ENCODE assay signal across 28 cellular contexts in the genomic region with DNA sequence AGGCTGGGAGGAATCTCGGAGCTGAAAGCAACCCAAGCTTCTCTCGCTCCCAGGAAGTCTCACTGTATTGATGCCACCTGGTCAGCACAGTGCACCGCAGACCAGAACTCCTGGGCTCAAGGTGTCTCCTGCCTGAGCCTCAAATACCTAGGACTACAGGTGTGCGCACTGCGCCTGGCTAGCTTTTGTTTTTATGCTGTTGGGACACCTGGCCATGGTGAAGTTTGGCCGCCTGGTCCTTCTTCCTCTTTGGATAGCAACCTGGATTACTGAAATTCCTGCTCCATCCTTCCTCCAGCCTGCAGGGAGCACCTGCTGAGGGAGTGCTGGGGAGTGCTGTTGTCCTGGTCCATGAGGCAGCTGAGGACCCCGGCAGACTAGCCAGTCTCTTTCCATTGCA.
"Had no signal": no experiment of that assay in that cellular context is flagged by ENCODE, and none has a peak within 500 bp of the region (broad histone marks: within the 10 kb centered on the region; RNA-seq: fewer than 3 reads in every experiment).

No MANE protein-coding gene starts in this region.

- H3K27ac Mint-ChIP-seq: activated CD4-positive, alpha-beta memory T cell treated with anti-CD3 and anti-CD28 coated beads, Interleukin-2, amount 10 ng/mL, durations not matched to agents 7 days and 5 days; activated CD4-positive, alpha-beta T cell treated with anti-CD3 and anti-CD28 coated beads, Interleukin-2, amount 10 ng/mL, durations not matched to agents 7 days and 5 days; activated T-cell treated with anti-CD3 and anti-CD28 coated beads, Interleukin-2, amount 50 U/mL, for 72 hours; nephron; progenitor cell of endocrine pancreas; T-helper 17 cell had no signal

- H3K4me1 ChIP-seq: sigmoid colon, upper lobe of right lung had no signal

- H3K4me3 Mint-ChIP-seq: activated CD4-positive, alpha-beta memory T cell treated with anti-CD3 and anti-CD28 coated beads, Interleukin-2, amount 10 ng/mL, durations not matched to agents 7 days and 5 days; activated CD4-positive, alpha-beta T cell treated with anti-CD3 and anti-CD28 coated beads, Interleukin-2, amount 10 ng/mL, durations not matched to agents 7 days and 5 days; activated CD8-positive, alpha-beta memory T cell treated with anti-CD3 and anti-CD28 coated beads, Interleukin-2, amount 10 ng/mL, durations not matched to agents 7 days and 5 days; activated T-cell treated with anti-CD3 and anti-CD28 coated beads, Interleukin-2, amount 50 U/mL, for 72 hours; nephron; stimulated activated naive B cell treated with anti-CD40 and anti-IgM and Interleukin-4, amounts not matched to agents 10 μg/mL and 1 μg/mL and 100 μg/mL, for 72 hours; T-helper 17 cell had no signal

- H3K9me3 ChIP-seq: ovary, sigmoid colon, stomach, thyroid gland, upper lobe of right lung had no signal

- H3K36me3 ChIP-seq: ovary, thyroid gland, upper lobe of right lung had no signal

- H3K27me3 Mint-ChIP-seq: activated CD4-positive, alpha-beta memory T cell treated with anti-CD3 and anti-CD28 coated beads, Interleukin-2, amount 10 ng/mL, durations not matched to agents 7 days and 5 days; activated CD8-positive, alpha-beta memory T cell treated with anti-CD3 and anti-CD28 coated beads, Interleukin-2, amount 10 ng/mL, durations not matched to agents 7 days and 5 days; progenitor cell of endocrine pancreas; stimulated activated naive B cell treated with anti-CD40 and anti-IgM and Interleukin-4, amounts not matched to agents 10 μg/mL and 1 μg/mL and 100 μg/mL, for 72 hours; T-helper 17 cell had no signal

- H3K9me3 Mint-ChIP-seq: activated CD4-positive, alpha-beta memory T cell treated with anti-CD3 and anti-CD28 coated beads, Interleukin-2, amount 10 ng/mL, durations not matched to agents 7 days and 5 days; activated CD4-positive, alpha-beta T cell treated with anti-CD3 and anti-CD28 coated beads, Interleukin-2, amount 10 ng/mL, durations not matched to agents 7 days and 5 days; activated naive CD4-positive, alpha-beta T cell treated with anti-CD3 and anti-CD28 coated beads, Interleukin-2, amount 50 U/mL, for 72 hours; activated T-cell treated with anti-CD3 and anti-CD28 coated beads, Interleukin-2, amount 50 U/mL, for 72 hours; nephron had no signal

- H3K4me3 ChIP-seq: ovary, sigmoid colon, stomach, thyroid gland, upper lobe of right lung had no signal

- DNase-seq: activated CD4-positive, alpha-beta memory T cell treated with anti-CD3 and anti-CD28 coated beads, Interleukin-2, amount 10 ng/mL, durations not matched to agents 7 days and 5 days; activated CD4-positive, alpha-beta T cell treated with anti-CD3 and anti-CD28 coated beads for 1 hour; activated CD4-positive, alpha-beta T cell treated with anti-CD3 and anti-CD28 coated beads, Interleukin-2, amount 10 ng/mL, durations not matched to agents 7 days and 5 days; activated CD8-positive, alpha-beta memory T cell treated with anti-CD3 and anti-CD28 coated beads, Interleukin-2, amount 10 ng/mL, durations not matched to agents 7 days and 5 days; activated naive CD4-positive, alpha-beta T cell; activated T-cell treated with anti-CD3 and anti-CD28 coated beads, Interleukin-2, amount 50 U/mL, for 72 hours; effector CD8-positive, alpha-beta T cell; glutamatergic neuron; left cardiac atrium; mammary epithelial cell; ovary; retina; sigmoid colon; small intestine; stimulated activated CD4-positive, alpha-beta T cell treated with anti-CD3 and anti-CD28 coated beads, Interleukin-2, amount 100 ng/mL, for 24 hours; stimulated activated naive B cell treated with anti-CD40 and anti-IgM and Interleukin-4, amounts not matched to agents 10 μg/mL and 1 μg/mL and 100 μg/mL, for 72 hours; stomach; T-helper 17 cell; T1000; thyroid gland; upper lobe of right lung had no signal

- H3K27me3 ChIP-seq: ovary, sigmoid colon, thyroid gland, upper lobe of right lung had no signal

- ATAC-seq: activated CD8-positive, alpha-beta memory T cell treated with anti-CD3 and anti-CD28 coated beads, Interleukin-2, amount 10 ng/mL, durations not matched to agents 7 days and 5 days; activated naive CD4-positive, alpha-beta T cell treated with anti-CD3 and anti-CD28 coated beads, Interleukin-2, amount 50 U/mL, for 72 hours; activated T-cell treated with anti-CD3 and anti-CD28 coated beads, Interleukin-2, amount 50 U/mL, for 72 hours; left cardiac atrium; stimulated activated naive B cell treated with anti-CD40 and anti-IgM and Interleukin-4, amounts not matched to agents 10 μg/mL and 1 μg/mL and 100 μg/mL, for 72 hours; T-helper 17 cell had no signal

- FAIRE-seq: bronchial epithelial cell, colon, frontal cortex, keratinocyte, small intestine had no signal

- H3K27ac ChIP-seq: ovary, sigmoid colon, stomach, thyroid gland, upper lobe of right lung had no signal
